ENCODE assay signal across 20 cellular contexts in the genomic region with DNA sequence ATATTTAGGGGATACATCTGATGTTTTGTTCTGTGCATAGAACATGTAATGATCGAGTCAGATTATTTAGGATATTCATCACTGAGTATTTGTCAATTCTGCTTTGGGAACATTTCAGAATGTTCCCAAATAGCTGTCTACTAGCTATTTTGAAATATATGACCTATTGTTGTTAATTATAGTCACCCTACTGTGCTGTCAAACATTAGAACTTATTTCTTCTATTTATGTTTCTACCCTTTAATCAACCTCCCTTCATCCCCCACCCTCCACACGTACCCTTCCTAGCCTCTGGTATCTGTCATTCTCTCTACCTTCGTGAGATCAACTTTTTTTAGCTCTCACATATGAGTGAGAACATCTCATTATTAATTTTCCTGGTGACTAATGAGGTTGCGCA.
"Had no signal": no experiment of that assay in that cellular context is flagged by ENCODE, and none has a peak within 500 bp of the region (broad histone marks: within the 10 kb centered on the region; RNA-seq: fewer than 3 reads in every experiment).

No MANE protein-coding gene starts in this region.

- H3K27me3 Mint-ChIP-seq: activated CD4-positive, alpha-beta T cell treated with anti-CD3 and anti-CD28 coated beads, Interleukin-2, amount 10 ng/mL, durations not matched to agents 7 days and 5 days; stimulated activated naive CD8-positive, alpha-beta T cell treated with anti-CD3 and anti-CD28 coated beads, Interleukin-15, Interleukin-2, amounts not matched to agents 100 ng/mL and 50 ng/mL, for 24 hours had no signal

- DNase-seq: activated CD4-positive, alpha-beta T cell treated with anti-CD3 and anti-CD28 coated beads, Interleukin-2, amount 10 ng/mL, durations not matched to agents 7 days and 5 days; activated CD4-positive, CD25-positive, alpha-beta regulatory T cell; activated CD8-positive, alpha-beta T cell treated with anti-CD3 and anti-CD28 coated beads, Interleukin-2, amount 10 ng/mL, durations not matched to agents 7 days and 5 days; aorta; brain microvascular endothelial cell; effector CD4-positive, alpha-beta T cell; esophagus squamous epithelium; hippocampal formation; mammary epithelial cell; nephron progenitor cell; nucleus accumbens; SK-N-SH; stimulated activated CD4-positive, alpha-beta T cell treated with anti-CD3 and anti-CD28 coated beads, Interleukin-2, amount 100 ng/mL, for 24 hours; T-helper 9 cell; transverse colon; uterus had no signal

- FAIRE-seq: endothelial cell of umbilical vein, islet of Langerhans had no signal

- H3K27ac Mint-ChIP-seq: activated CD4-positive, alpha-beta T cell treated with anti-CD3 and anti-CD28 coated beads, Interleukin-2, amount 10 ng/mL, durations not matched to agents 7 days and 5 days; activated CD8-positive, alpha-beta T cell treated with anti-CD3 and anti-CD28 coated beads, Interleukin-2, amount 10 ng/mL, durations not matched to agents 7 days and 5 days; nephron progenitor cell had no signal

- H3K27me3 ChIP-seq: brain microvascular endothelial cell, esophagus squamous epithelium, transverse colon, uterus had no signal

- H3K4me1 Mint-ChIP-seq: nephron progenitor cell had no signal

- ATAC-seq: activated CD8-positive, alpha-beta T cell treated with anti-CD3 and anti-CD28 coated beads, Interleukin-2, amount 10 ng/mL, durations not matched to agents 7 days and 5 days; left lobe of liver had no signal

- H3K4me3 Mint-ChIP-seq: activated CD4-positive, alpha-beta T cell treated with anti-CD3 and anti-CD28 coated beads, Interleukin-2, amount 10 ng/mL, durations not matched to agents 7 days and 5 days; activated CD8-positive, alpha-beta T cell treated with anti-CD3 and anti-CD28 coated beads, Interleukin-2, amount 10 ng/mL, durations not matched to agents 7 days and 5 days; nephron progenitor cell; stimulated activated naive CD8-positive, alpha-beta T cell treated with anti-CD3 and anti-CD28 coated beads, Interleukin-15, Interleukin-2, amounts not matched to agents 100 ng/mL and 50 ng/mL, for 24 hours had no signal

- H3K36me3 ChIP-seq: brain microvascular endothelial cell, transverse colon, uterus had no signal

- H3K4me3 ChIP-seq: esophagus squamous epithelium, transverse colon, uterus had no signal
